In the genomic region with DNA sequence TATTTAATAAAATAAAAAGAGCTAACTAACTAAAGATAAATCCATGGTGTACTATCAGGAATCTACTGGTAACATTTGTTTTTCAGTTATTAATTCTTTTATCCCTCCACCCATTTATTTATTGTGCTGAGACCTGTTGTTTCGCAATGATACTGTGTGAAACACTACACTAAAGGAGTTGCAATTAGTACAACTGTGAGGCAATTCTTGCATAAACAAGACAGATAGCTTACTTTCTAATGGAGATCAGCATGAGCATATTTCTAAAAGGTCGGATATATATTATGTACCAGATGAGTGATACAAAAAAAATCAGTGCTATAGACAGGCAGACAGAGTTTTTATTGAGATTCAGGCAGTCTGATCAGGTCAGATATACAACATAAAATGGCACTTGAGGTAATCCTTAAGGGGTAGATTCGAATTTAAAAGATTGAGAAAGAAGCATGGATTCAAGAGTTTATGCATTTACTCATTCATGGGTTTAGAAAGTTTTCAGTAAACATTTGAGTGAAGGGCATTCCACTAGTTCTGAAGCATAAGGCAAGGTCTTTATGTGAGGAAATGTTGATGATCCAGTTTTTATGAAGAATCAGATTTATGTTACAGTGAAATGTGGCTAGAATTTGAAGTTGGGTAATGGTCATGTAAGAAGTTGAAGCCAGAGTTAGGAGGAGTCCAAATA, we compare ENCODE assay signal across 25 cellular contexts.
DNase-seq lines count a peak whose midpoint lies in the region; ATAC-seq, FAIRE-seq and TF ChIP-seq lines count a peak whose summit lies in the region.
"Had no signal": no experiment of that assay in that cellular context is flagged by ENCODE, and none has a peak within 500 bp of the region (broad histone marks: within the 10 kb centered on the region; RNA-seq: fewer than 3 reads in every experiment).

No MANE protein-coding gene starts in this region.

- FAIRE-seq in D721Med (lab: Jason Lieb, UNC): no peak
- FAIRE-seq: endothelial cell of umbilical vein, GM12878 had no signal

- DNase-seq in GM04503 (ENCODE audit: low read depth) (peak; percentile 18), RPMI7951 (ENCODE audit: low read depth) (peak; percentile 14), epithelial cell of prostate (ENCODE audit: low read depth, low spot score) (peak; percentile 14), osteoblast (ENCODE audit: insufficient read length, low spot score, missing footprints) (no peak), D721Med (ENCODE audit: insufficient read length, low spot score) (no peak), ascending aorta (ENCODE audit: low spot score in 2 of 2) (no peak)
- DNase-seq in activated CD4-positive, CD25-positive, alpha-beta regulatory T cell (lab: John Stamatoyannopoulos, UW): no peak
- DNase-seq: activated CD4-positive, alpha-beta memory T cell treated with anti-CD3 and anti-CD28 coated beads, Interleukin-2, amount 10 ng/mL, durations not matched to agents 7 days and 5 days; activated naive CD4-positive, alpha-beta T cell treated with anti-CD3 and anti-CD28 coated beads, Interleukin-2, amount 10 ng/mL, durations not matched to agents 7 days and 5 days; activated T-cell treated with anti-CD3 and anti-CD28 coated beads, Interleukin-2, amount 50 U/mL, for 1 hour; body of pancreas; GDM1; heart left ventricle; immature natural killer cell; NCI-H1930; NCI-H510A treated with DMSO at 0.1 percent for 48 hours; occipital lobe; Right ventricle myocardium superior; spleen; T-helper 1 cell; testis; WERI-Rb-1 had no signal

- no peak overlapping the region for H2AFZ ChIP-seq in osteoblast (ENCODE audit: low read length)

- H4K20me1 ChIP-seq in osteoblast (ENCODE audit: insufficient read depth, low read length): no peaks in the 10 kb centered on the region

- H3K27me3 ChIP-seq in osteoblast (ENCODE audit: insufficient read depth, low read length): no peaks in the 10 kb centered on the region
- no peaks in the 10 kb centered on the region for H3K27me3 ChIP-seq in ascending aorta
- H3K27me3 ChIP-seq: body of pancreas, heart left ventricle, spleen, testis had no signal

- H3K36me3 ChIP-seq in osteoblast (ENCODE audit: insufficient read depth, low read length) (no peaks in the 10 kb centered on the region), ascending aorta (no peaks in the 10 kb centered on the region)
- H3K36me3 ChIP-seq: heart left ventricle, spleen, WERI-Rb-1 had no signal

- H3K4me3 ChIP-seq in osteoblast (ENCODE audit: insufficient read depth, low read length) (no peak overlapping the region), ascending aorta (no peak overlapping the region)
- H3K4me3 ChIP-seq: body of pancreas, GM12878, heart left ventricle, spleen, testis had no signal

- TF ChIP-seq CTCF in osteoblast (IDR thresholded peaks at IDR 0.05; ENCODE audit: extremely low read depth, low read depth, low read length) (no peak), D721Med (IDR thresholded peaks at IDR 0.05; ENCODE audit: insufficient read depth, missing control alignments) (no peak), ascending aorta (IDR thresholded peaks at IDR 0.05) (no peak)

- no peak overlapping the region for H3K4me2 ChIP-seq in osteoblast (ENCODE audit: insufficient read depth, low read length)

- H3K4me1 ChIP-seq in osteoblast (ENCODE audit: insufficient read depth, low read length) (peaks cover 30% of the 10 kb centered on the region), ascending aorta (no peaks in the 10 kb centered on the region)
- H3K4me1 ChIP-seq: body of pancreas, heart left ventricle, spleen, testis had no signal

- H3K9me3 ChIP-seq in osteoblast (ENCODE audit: low read depth, low read length): no peaks in the 10 kb centered on the region
- no peaks in the 10 kb centered on the region for H3K9me3 ChIP-seq in ascending aorta
- H3K9me3 ChIP-seq: body of pancreas, spleen, testis had no signal

- intact Hi-C loops in ascending aorta (cut with DNase I): no loop called here

- ATAC-seq in HG03196 (IDR thresholded peaks at IDR 0.05; ENCODE audit: unreplicated experiment): no peak
- ATAC-seq: body of pancreas, GM12878, heart left ventricle had no signal

- H3K27ac ChIP-seq in epithelial cell of prostate (no peak overlapping the region), osteoblast (ENCODE audit: low read depth, low read length) (peak overlapping the region; percentile 69), ascending aorta (no peak overlapping the region)
- H3K27ac ChIP-seq: body of pancreas, heart left ventricle, spleen, testis, WERI-Rb-1 had no signal

- H3K79me2 ChIP-seq in osteoblast (ENCODE audit: insufficient read depth, low read length): no peaks in the 10 kb centered on the region

Comparison
In these comparisons a context has a peak if more than half of its experiments do, and no peak if none do; other contexts are left out.
1. DNase-seq: peak in GM04503 (single experiment), RPMI7951 (single experiment) and epithelial cell of prostate (single experiment); none in osteoblast (single experiment), D721Med (single experiment), ascending aorta (0 of 2) and activated CD4-positive, CD25-positive, alpha-beta regulatory T cell (0 of 4).